23 cellular contexts compared by ENCODE assay signal in the genomic region with DNA sequence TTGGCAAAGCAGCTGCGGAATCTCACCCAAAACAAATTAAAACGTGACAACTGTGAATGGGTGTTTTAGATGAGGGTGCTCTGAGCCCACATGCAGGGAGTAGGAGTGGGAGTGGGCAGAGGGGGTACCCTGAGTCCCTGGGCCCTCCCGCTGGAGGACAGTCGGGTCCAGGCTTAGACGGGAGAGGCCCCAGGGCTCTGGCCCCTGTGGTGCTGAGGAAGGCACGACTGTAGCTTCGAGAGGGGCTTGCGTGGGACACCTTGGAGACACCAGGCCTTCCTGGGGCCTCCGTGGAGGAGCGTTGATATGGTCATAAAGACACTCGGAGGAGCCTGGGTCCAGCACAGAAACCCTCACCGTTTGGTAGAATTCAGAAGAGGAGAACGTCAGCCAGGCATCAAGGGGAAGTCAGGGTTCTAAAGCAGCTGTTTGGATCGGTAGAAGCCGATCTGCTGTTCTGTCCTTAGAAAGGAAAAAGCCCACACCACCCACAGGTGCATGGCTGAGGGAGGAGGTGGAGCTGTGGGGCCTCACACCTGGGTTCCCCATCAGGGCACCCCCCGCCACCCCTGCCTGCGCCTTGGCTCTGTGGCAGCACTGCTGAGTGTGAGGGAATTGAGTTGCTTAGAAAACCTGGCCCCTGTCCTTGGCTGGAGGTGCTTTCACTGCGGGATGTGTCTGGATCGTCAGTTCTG. TPM values are rescaled to one million over a fixed set of nuclear protein-coding genes. Genes with fewer than 3 reads are reported as not detected.
A peak's percentile ranks its signal among the peaks of the same experiment; 100 is the strongest.
DNase-seq lines count a peak whose midpoint lies in the region; ATAC-seq, FAIRE-seq and TF ChIP-seq lines count a peak whose summit lies in the region.
"Had no signal": no experiment of that assay in that cellular context is flagged by ENCODE, and none has a peak within 500 bp of the region (broad histone marks: within the 10 kb centered on the region; RNA-seq: fewer than 3 reads in every experiment).

No MANE protein-coding gene starts in this region.

- TF ChIP-seq CTCF in CD4-positive, alpha-beta T cell (IDR thresholded peaks at IDR 0.05) = no peak
- TF ChIP-seq CTCF in H9 (conservative IDR thresholded peaks at IDR 0.05) = no peak
- no peak for TF ChIP-seq CTCF in H1 (IDR thresholded peaks at IDR 0.05; ENCODE audit: control extremely low read depth in 1 of 3, insufficient read depth in 1 of 3, low read depth in 1 of 3, low read length in 3 of 3)
- no peak for TF ChIP-seq CTCF in foreskin fibroblast (IDR thresholded peaks at IDR 0.05; ENCODE audit: low read depth, low read length)

- WGBS in H9 (ENCODE audit: extremely low coverage, insufficient read length, low lambda C conversion rate) = no CpG with 5 or more reads among the region's 19 CpGs
- 93% methylated on average over 19 of the region's 19 CpGs; no CpG with 5 or more reads in 1 of the 2 experiments for WGBS in H1 (ENCODE audit: extremely low coverage in 1 of 2, insufficient coverage in 1 of 2, insufficient read length in 1 of 2, insufficient replicate concordance in 2 of 2, low coverage in 1 of 2, low lambda C conversion rate in 2 of 2, missing lambda C conversion rate in 1 of 2), 2 experiments

- no peak overlapping the region for H2BK120ac ChIP-seq in H9 (ENCODE audit: low read depth, low read length, poor library complexity, severe bottlenecking)
- no peak overlapping the region for H2BK120ac ChIP-seq in H1 (replicated peaks; ENCODE audit: low read depth, low read length)

- peaks cover 4% of the 10 kb centered on the region for H4K20me1 ChIP-seq in H9 (ENCODE audit: control insufficient read depth, insufficient read depth, insufficient read length)
- peaks cover 0 to 10% of the 10 kb centered on the region in 2 experiments for H4K20me1 ChIP-seq in H1 (replicated peaks in 1 of 2; ENCODE audit: control insufficient read depth in 1 of 2, insufficient read depth in 2 of 2, low read length in 2 of 2)

- TF ChIP-seq RAD21 in H1 (IDR thresholded peaks at IDR 0.05 in 1 of 2, conservative IDR thresholded peaks at IDR 0.05 in 1 of 2; ENCODE audit: low read depth in 2 of 2, low read length in 2 of 2) = no peak

- H3K4me3 ChIP-seq in H1 (ENCODE audit: extremely low read depth in 1 of 4, insufficient read depth in 2 of 4, low read depth in 3 of 4, low read length in 4 of 4) = no peak overlapping the region
- no peak overlapping the region for H3K4me3 ChIP-seq in foreskin fibroblast (ENCODE audit: low read depth in 1 of 2, low read length in 2 of 2)

- H2BK20ac ChIP-seq in H9 (ENCODE audit: low read depth, low read length, poor library complexity, severe bottlenecking) = no peak overlapping the region
- no peak overlapping the region for H2BK20ac ChIP-seq in H1 (ENCODE audit: low read length)

- H2AK5ac ChIP-seq in H9 (ENCODE audit: insufficient read length, low read length) (no peak overlapping the region), H1 (ENCODE audit: low read depth, low read length) (no peak overlapping the region)

- FAIRE-seq in H1 (lab: Jason Lieb, UNC) = no peak
- FAIRE-seq: GM12891 had no signal

- H3K4me1 ChIP-seq in H9 (ENCODE audit: insufficient read depth, low read length) (no peaks in the 10 kb centered on the region), H1 (replicated peaks in 1 of 4; ENCODE audit: control insufficient read depth in 3 of 4, insufficient read depth in 4 of 4, low read length in 3 of 4) (no peaks in the 10 kb centered on the region)
- H3K4me1 ChIP-seq: BE2C had no signal

- no peak overlapping the region for H4K5ac ChIP-seq in H9 (ENCODE audit: insufficient read length, low read depth, low read length)
- H4K5ac ChIP-seq in H1 (ENCODE audit: insufficient read length, low read depth, low read length) = no peak overlapping the region

- H3K36me3 ChIP-seq in H1 (ENCODE audit: control insufficient read depth in 2 of 4, insufficient read depth in 4 of 4, low read length in 3 of 4) = peaks cover 4 to 20% (median 8%) of the 10 kb centered on the region in 4 experiments; a peak in 7 of 8 replicates

- ATAC-seq in CD4-positive, alpha-beta T cell (ENCODE audit: poor library complexity) = no peak
- peak; percentile 36 for ATAC-seq in stimulated activated memory B cell treated with anti-CD40 and anti-IgM and Interleukin-4, amounts not matched to agents 10 μg/mL and 1 μg/mL and 100 μg/mL, for 72 hours
- ATAC-seq: PC-3 had no signal

- H3K79me1 ChIP-seq in H9 (ENCODE audit: insufficient read depth, low read depth, low read length, poor library complexity, severe bottlenecking) (no peaks in the 10 kb centered on the region), H1 (ENCODE audit: low read depth, low read length) (no peaks in the 10 kb centered on the region)

- H3K4me1 Mint-ChIP-seq in CD4-positive, alpha-beta T cell (ENCODE audit: low read depth) = no peaks in the 10 kb centered on the region
- H3K4me1 Mint-ChIP-seq in H9 = peaks cover 5 to 9% of the 10 kb centered on the region in 2 experiments; a peak in 3 of 4 replicates
- H3K4me1 Mint-ChIP-seq in stimulated activated memory B cell treated with anti-CD40 and anti-IgM and Interleukin-4, amounts not matched to agents 10 μg/mL and 1 μg/mL and 100 μg/mL, for 72 hours = peaks cover 28% of the 10 kb centered on the region

- H4K8ac ChIP-seq in H9 (replicated peaks; ENCODE audit: insufficient read length, low read depth, low read length) (no peak overlapping the region), H1 (ENCODE audit: extremely low read depth, insufficient read depth, low read length) (0 out of 2 replicates have a peak overlapping the region, but pooled peaks have one; percentile 41)

- H3K9me3 ChIP-seq in CD4-positive, alpha-beta T cell (ENCODE audit: control insufficient read depth, low read length) = no peaks in the 10 kb centered on the region
- no peaks in the 10 kb centered on the region for H3K9me3 ChIP-seq in H9 (ENCODE audit: control insufficient read depth, low read depth, low read length)
- peaks cover 2 to 7% of the 10 kb centered on the region in 2 experiments for H3K9me3 ChIP-seq in H1 (ENCODE audit: insufficient read depth in 2 of 2, low read depth in 1 of 2, low read length in 1 of 2)
- H3K9me3 ChIP-seq: BE2C had no signal

- H3K14ac ChIP-seq in H9 (ENCODE audit: insufficient read depth, low read length) (no peak overlapping the region), H1 (ENCODE audit: insufficient read length) (no peak overlapping the region)

- H2BK15ac ChIP-seq in H9 (ENCODE audit: low read depth, low read length) (no peak overlapping the region), H1 (ENCODE audit: low read length) (no peak overlapping the region)

- H3K27ac ChIP-seq in CD4-positive, alpha-beta T cell (ENCODE audit: low read depth, low read length) = no peak overlapping the region
- no peak overlapping the region for H3K27ac ChIP-seq in H9 (ENCODE audit: insufficient read length, low read depth, low read length)
- no peak overlapping the region for H3K27ac ChIP-seq in H1 (ENCODE audit: low read depth, low read length)
- H3K27ac ChIP-seq: KMS-11 had no signal

- H3K36me3 Mint-ChIP-seq in CD4-positive, alpha-beta T cell (ENCODE audit: low read depth) = peaks cover 9% of the 10 kb centered on the region
- peaks cover 14 to 30% (median 22%) of the 10 kb centered on the region in 3 experiments for H3K36me3 Mint-ChIP-seq in H9 (ENCODE audit: insufficient read depth in 1 of 3, low read depth in 3 of 3)
- peaks cover 31% of the 10 kb centered on the region for H3K36me3 Mint-ChIP-seq in stimulated activated memory B cell treated with anti-CD40 and anti-IgM and Interleukin-4, amounts not matched to agents 10 μg/mL and 1 μg/mL and 100 μg/mL, for 72 hours
- H3K36me3 Mint-ChIP-seq: CD4-positive, CD25-positive, alpha-beta regulatory T cell had no signal

- H3K23ac ChIP-seq in H9 (ENCODE audit: insufficient read length, low read depth, low read length) (no peak overlapping the region), H1 (ENCODE audit: insufficient read length) (no peak overlapping the region)

- no peak overlapping the region for H2AFZ ChIP-seq in H9 (ENCODE audit: low read length)
- H2AFZ ChIP-seq in H1 (ENCODE audit: low read length) = no peak overlapping the region

- CTCF ChIA-PET in CD4-positive, alpha-beta T cell (lab: Charles Lee) = no interaction called here
- CTCF ChIA-PET in H1 (lab: Charles Lee; ENCODE audit: partially characterized antibody) = interaction anchor here (0.6 to 2.1 kb wide), 4 partner anchors 20 to 81 kb away, joined by 3 to 6 read pairs (median 4); no protein-coding TSS in a partner anchor

- TF ChIP-seq EP300 in H1 (IDR thresholded peaks at IDR 0.05; ENCODE audit: borderline replicate concordance in 1 of 2, low read depth in 2 of 2, low read length in 2 of 2) = no peak

- no peak for TF ChIP-seq POLR2A in H1 (IDR thresholded peaks at IDR 0.05; ENCODE audit: control extremely low read depth in 1 of 2, low read depth in 2 of 2, low read length in 2 of 2)

- H3K4ac ChIP-seq in H9 (ENCODE audit: low read depth, low read length) (no peak overlapping the region), H1 (replicated peaks; ENCODE audit: insufficient read length, low read depth, low read length) (no peak overlapping the region)

- H3K79me2 ChIP-seq in H9 (ENCODE audit: insufficient read depth, low read length) (no peaks in the 10 kb centered on the region), H1 (ENCODE audit: control insufficient read depth in 1 of 2, insufficient read depth in 2 of 2, low read length in 2 of 2) (no peaks in the 10 kb centered on the region; a peak in 1 of 4 replicates)

- H2BK5ac ChIP-seq in H9 (ENCODE audit: insufficient read length, low read length) = no peak overlapping the region
- no peak overlapping the region for H2BK5ac ChIP-seq in H1 (ENCODE audit: low read depth, low read length)

- H3K9ac ChIP-seq in H9 (ENCODE audit: extremely low read depth, insufficient read length, low read length) = no peak overlapping the region
- H3K9ac ChIP-seq in H1 (replicated peaks in 1 of 4; ENCODE audit: extremely low read depth in 1 of 4, low read depth in 3 of 4, low read length in 3 of 4) = no peak overlapping the region
- H3K9ac ChIP-seq: KMS-11, SK-N-SH had no signal

- H3K27ac Mint-ChIP-seq in CD4-positive, alpha-beta T cell = peak overlapping the region; percentile 42
- peak overlapping the region in 2 of 3 experiments; percentile 26 to 82; a peak in 1 of 7 replicates for H3K27ac Mint-ChIP-seq in H9
- no peak overlapping the region for H3K27ac Mint-ChIP-seq in stimulated activated memory B cell treated with anti-CD40 and anti-IgM and Interleukin-4, amounts not matched to agents 10 μg/mL and 1 μg/mL and 100 μg/mL, for 72 hours

- H4K91ac ChIP-seq in H9 (ENCODE audit: insufficient read length, low read depth, low read length) = no peak overlapping the region
- no peak overlapping the region for H4K91ac ChIP-seq in H1 (replicated peaks; ENCODE audit: insufficient read length, low read length)

- no peak for DNase-seq in CD4-positive, alpha-beta T cell
- DNase-seq in H9 (no peak), H1 (ENCODE audit: low read depth in 1 of 2, low spot score in 2 of 2) (no peak), foreskin fibroblast (no peak), GM19240 (ENCODE audit: insufficient read length, low spot score) (no peak)
- DNase-seq in activated CD4-positive, alpha-beta T cell treated with anti-CD3 and anti-CD28 coated beads for 1 hour = no peak
- DNase-seq: BE2C; Calu3; CD4-positive, CD25-positive, alpha-beta regulatory T cell; DMS153; GOT3; IMR-90; NCI-H1105 treated with DMSO at 0.1 percent for 48 hours; NCI-H2029 treated with DMSO at 0.1 percent for 48 hours; NCI-H2171; NCI-H526; RPMI8226; SIG-M5 had no signal

- H3K18ac ChIP-seq in H9 (ENCODE audit: insufficient read length, low read depth, low read length) (no peak overlapping the region), H1 (ENCODE audit: extremely low read depth, low read length) (no peak overlapping the region)

- no peaks in the 10 kb centered on the region for H3K9me3 Mint-ChIP-seq in CD4-positive, alpha-beta T cell
- peaks cover 5 to 10% of the 10 kb centered on the region in 2 experiments for H3K9me3 Mint-ChIP-seq in H9
- H3K9me3 Mint-ChIP-seq in stimulated activated memory B cell treated with anti-CD40 and anti-IgM and Interleukin-4, amounts not matched to agents 10 μg/mL and 1 μg/mL and 100 μg/mL, for 72 hours = no peaks in the 10 kb centered on the region
- H3K9me3 Mint-ChIP-seq: CD4-positive, CD25-positive, alpha-beta regulatory T cell had no signal

- H3K4me2 ChIP-seq in H9 (ENCODE audit: insufficient read depth, insufficient read length, low read length) (no peak overlapping the region), H1 (ENCODE audit: insufficient read depth in 1 of 2, low read depth in 2 of 2, low read length in 2 of 2) (no peak overlapping the region)
- H3K4me2 ChIP-seq: KMS-11, SK-N-SH had no signal

- H3T11ph ChIP-seq in H9 (ENCODE audit: low read length) = no peak overlapping the region

- intact Hi-C loops in CD4-positive, alpha-beta T cell (cut with DNase I, micrococcal nuclease) = no loop called here

- H2BK12ac ChIP-seq in H9 (ENCODE audit: insufficient read length, low read depth, low read length) = no peak overlapping the region
- H2BK12ac ChIP-seq in H1 (ENCODE audit: low read depth, low read length) = no peak overlapping the region

- H3K56ac ChIP-seq in H9 (ENCODE audit: insufficient read length, low read depth, low read length) (no peak overlapping the region), H1 (replicated peaks; ENCODE audit: insufficient read length, low read depth, low read length) (no peak overlapping the region)

- POLR2A ChIA-PET in CD4-positive, alpha-beta T cell (lab: Charles Lee) = no interaction called here
- POLR2A ChIA-PET in H1 (lab: Charles Lee; ENCODE audit: partially characterized antibody) = interaction anchor here (0.7 to 7.6 kb wide), 9 partner anchors 17 to 128 kb away, joined by 3 to 81 read pairs (median 4); partner anchors contain the start of genes DBNDD1, MC1R, TCF25 and TUBB3

- no peaks in the 10 kb centered on the region for H3K27me3 ChIP-seq in CD4-positive, alpha-beta T cell (ENCODE audit: control insufficient read depth, insufficient read depth, low read length)
- H3K27me3 ChIP-seq in H9 (ENCODE audit: insufficient read depth, low read length) (no peaks in the 10 kb centered on the region), H1 (replicated peaks in 1 of 4; ENCODE audit: control insufficient read depth in 3 of 4, extremely low read depth in 1 of 4, insufficient read depth in 3 of 4, low read length in 3 of 4) (no peaks in the 10 kb centered on the region)
- H3K27me3 ChIP-seq: BE2C had no signal

- H3K27me3 Mint-ChIP-seq in CD4-positive, alpha-beta T cell = no peaks in the 10 kb centered on the region
- peaks cover 4% of the 10 kb centered on the region; the same call in 1 of the 2 replicates for H3K27me3 Mint-ChIP-seq in H9 (ENCODE audit: low read depth)
- no peaks in the 10 kb centered on the region for H3K27me3 Mint-ChIP-seq in stimulated activated memory B cell treated with anti-CD40 and anti-IgM and Interleukin-4, amounts not matched to agents 10 μg/mL and 1 μg/mL and 100 μg/mL, for 72 hours
- H3K27me3 Mint-ChIP-seq: CD4-positive, CD25-positive, alpha-beta regulatory T cell had no signal

- H3K4me3 Mint-ChIP-seq in CD4-positive, alpha-beta T cell = no peak overlapping the region
- H3K4me3 Mint-ChIP-seq in H9 = no peak overlapping the region
- H3K4me3 Mint-ChIP-seq in stimulated activated memory B cell treated with anti-CD40 and anti-IgM and Interleukin-4, amounts not matched to agents 10 μg/mL and 1 μg/mL and 100 μg/mL, for 72 hours = no peak overlapping the region
- H3K4me3 Mint-ChIP-seq: CD4-positive, CD25-positive, alpha-beta regulatory T cell had no signal

- H3K23me2 ChIP-seq in H9 (ENCODE audit: insufficient read length, low read depth, low read length, poor library complexity, severe bottlenecking) (no peaks in the 10 kb centered on the region), H1 (ENCODE audit: low read depth, low read length) (no peaks in the 10 kb centered on the region)

RNA-seq across cellular contexts. Expression of gene DBNDD1, which starts 18.4 kb away (rescaled TPM):
- total RNA-seq in CD4-positive, alpha-beta T cell = 1 to 10 TPM; 2.6 to 2.8 TPM
- total RNA-seq in H9 (2021) = 86.8 and 87.3 TPM in 2 replicates
- 69.9 and 76.0 TPM in 2 replicates for total RNA-seq in H1 (2021; fragmentation: NEBNext Ultra II Directional; extraction: Animal tissue kit (Norgen Biotek cat#: 25700))
- polyA plus RNA-seq in H1 (2011; rRNA removed) = 92.6 and 128 TPM in 2 replicates
- 67.3 TPM for polyA plus RNA-seq in H1 (2011; cell fraction: cytosol; rRNA removed)
- 98.2 TPM for polyA plus RNA-seq in H1 (2011; cell fraction: nucleus; rRNA removed)
- 57.0 to 79.5 TPM (median 70.2 TPM) in 4 replicates for polyA plus RNA-seq in H1 (2012, experiment 1 of 2)
- polyA plus RNA-seq in H1 (2012, experiment 2 of 2) = 80.6 TPM
- polyA plus RNA-seq in H1 (2013, experiment 1 of 2) = 57.0 TPM
- 59.8 TPM for polyA plus RNA-seq in H1 (2013, experiment 2 of 2)
- polyA minus RNA-seq in H1 (2011; rRNA and poly(A)+ RNA removed) = 32.9 and 39.2 TPM in 2 replicates
- polyA minus RNA-seq in H1 (2011; cell fraction: cytosol; rRNA and poly(A)+ RNA removed) = 49.4 TPM
- polyA minus RNA-seq in H1 (2011; cell fraction: nucleus; rRNA and poly(A)+ RNA removed) = 43.7 TPM

RNA-seq across cellular contexts. Expression of gene DEF8, which starts 52.3 kb away (rescaled TPM):
- total RNA-seq in CD4-positive, alpha-beta T cell = 10 to 100 TPM; 30.7 to 36.3 TPM
- total RNA-seq in H9 (2021) = 53.3 and 55.8 TPM in 2 replicates
- total RNA-seq in H1 (2021; fragmentation: NEBNext Ultra II Directional; extraction: Animal tissue kit (Norgen Biotek cat#: 25700)) = 48.3 and 53.0 TPM in 2 replicates
- polyA plus RNA-seq in H1 (2011; rRNA removed) = 110 and 155 TPM in 2 replicates
- polyA plus RNA-seq in H1 (2011; cell fraction: cytosol; rRNA removed) = 106 TPM
- 160 TPM for polyA plus RNA-seq in H1 (2011; cell fraction: nucleus; rRNA removed)
- polyA plus RNA-seq in H1 (2012, experiment 1 of 2) = 35.4 to 56.5 TPM (median 53.7 TPM) in 4 replicates
- 59.8 TPM for polyA plus RNA-seq in H1 (2012, experiment 2 of 2)
- polyA plus RNA-seq in H1 (2013, experiment 1 of 2) = 47.6 TPM
- 46.6 TPM for polyA plus RNA-seq in H1 (2013, experiment 2 of 2)
- polyA minus RNA-seq in H1 (2011; rRNA and poly(A)+ RNA removed) = 44.0 and 65.5 TPM in 2 replicates
- polyA minus RNA-seq in H1 (2011; cell fraction: cytosol; rRNA and poly(A)+ RNA removed) = 40.0 TPM
- 30.4 TPM for polyA minus RNA-seq in H1 (2011; cell fraction: nucleus; rRNA and poly(A)+ RNA removed)

Comparison
In these comparisons a context has a peak if more than half of its experiments do, and no peak if none do; other contexts are left out.
1. RNA of gene DBNDD1, which starts 18.4 kb away (total RNA-seq): 86.8 to 87.3 TPM in H9 and 69.9 to 76.0 TPM in H1; 2.6 to 2.8 TPM in CD4-positive, alpha-beta T cell; every median in the first group is over 10 times any median in the second.